Comparison of ENCODE assay signal across 10 cellular contexts in the genomic region with DNA sequence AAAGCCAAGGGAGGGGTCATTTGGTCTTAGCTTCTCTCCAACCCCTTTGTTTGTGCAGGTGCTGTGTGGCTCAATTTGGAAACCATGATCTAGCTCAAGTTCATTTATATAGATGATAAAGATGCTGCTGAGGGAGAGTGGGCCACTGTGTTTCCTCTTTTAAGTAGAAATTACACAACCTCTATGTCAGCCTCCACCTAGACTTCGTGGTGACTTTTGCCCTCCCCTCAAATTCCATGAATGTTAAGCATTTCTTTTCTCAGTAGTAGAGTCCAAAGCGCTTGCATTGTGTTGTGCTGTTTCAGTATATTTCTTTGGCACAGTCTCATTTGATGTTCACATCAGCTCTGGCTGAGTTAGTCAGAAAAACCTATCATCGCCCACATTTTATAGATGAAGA.
DNase-seq lines count a peak whose midpoint lies in the region; ATAC-seq lines count a peak whose summit lies in the region.
"Had no signal": no experiment of that assay in that cellular context is flagged by ENCODE, and none has a peak within 500 bp of the region (broad histone marks: within the 10 kb centered on the region; RNA-seq: fewer than 3 reads in every experiment).

No MANE protein-coding gene starts in this region.

- CTCF ChIA-PET in activated CD8-positive, alpha-beta memory T cell treated with anti-CD3 and anti-CD28 coated beads, Interleukin-2, amount 10 ng/mL, durations not matched to agents 7 days and 5 days (lab: Charles Lee) = no interaction called here

- no peak for ATAC-seq in activated CD8-positive, alpha-beta memory T cell treated with anti-CD3 and anti-CD28 coated beads, Interleukin-2, amount 10 ng/mL, durations not matched to agents 7 days and 5 days
- no peak for ATAC-seq in effector memory CD8-positive, alpha-beta T cell (replicated peaks)
- ATAC-seq in HG03571 (IDR thresholded peaks at IDR 0.05; ENCODE audit: unreplicated experiment) = no peak
- ATAC-seq: esophagus mucosa had no signal

- peaks cover 28% of the 10 kb centered on the region for H3K36me3 Mint-ChIP-seq in activated CD8-positive, alpha-beta memory T cell treated with anti-CD3 and anti-CD28 coated beads, Interleukin-2, amount 10 ng/mL, durations not matched to agents 7 days and 5 days
- H3K36me3 Mint-ChIP-seq in effector memory CD8-positive, alpha-beta T cell (ENCODE audit: insufficient read depth) = peaks cover 16% of the 10 kb centered on the region

- H3K9me3 Mint-ChIP-seq in activated CD8-positive, alpha-beta memory T cell treated with anti-CD3 and anti-CD28 coated beads, Interleukin-2, amount 10 ng/mL, durations not matched to agents 7 days and 5 days (ENCODE audit: low read depth) = no peaks in the 10 kb centered on the region
- H3K9me3 Mint-ChIP-seq in effector memory CD8-positive, alpha-beta T cell = no peaks in the 10 kb centered on the region
- H3K9me3 Mint-ChIP-seq: neural crest cell had no signal

- peaks cover 42% of the 10 kb centered on the region for H3K4me1 Mint-ChIP-seq in activated CD8-positive, alpha-beta memory T cell treated with anti-CD3 and anti-CD28 coated beads, Interleukin-2, amount 10 ng/mL, durations not matched to agents 7 days and 5 days
- H3K4me1 Mint-ChIP-seq in effector memory CD8-positive, alpha-beta T cell (ENCODE audit: low read depth in 2 of 2) = peaks cover 27 to 29% of the 10 kb centered on the region in 2 donors
- H3K4me1 Mint-ChIP-seq: neural crest cell had no signal

- DNase-seq in activated CD8-positive, alpha-beta memory T cell treated with anti-CD3 and anti-CD28 coated beads, Interleukin-2, amount 10 ng/mL, durations not matched to agents 7 days and 5 days = no peak
- DNase-seq in activated CD8-positive, alpha-beta memory T cell treated with anti-CD3 and anti-CD28 coated beads, Interleukin-2, amount 50 U/mL, for 4 hours = no peak
- DNase-seq in NCI-H69 (lab: John Stamatoyannopoulos, UW) (peak; percentile 89), smooth muscle cell of the brain vasculature (ENCODE audit: low read depth, low spot score) (peak; percentile 52), AG08395 (ENCODE audit: low spot score) (no peak), HK-2 (ENCODE audit: unreplicated experiment) (no peak)
- DNase-seq in effector memory CD8-positive, alpha-beta T cell = no peak

- H3K4me3 Mint-ChIP-seq in activated CD8-positive, alpha-beta memory T cell treated with anti-CD3 and anti-CD28 coated beads, Interleukin-2, amount 10 ng/mL, durations not matched to agents 7 days and 5 days = no peak overlapping the region
- no peak overlapping the region for H3K4me3 Mint-ChIP-seq in effector memory CD8-positive, alpha-beta T cell
- H3K4me3 Mint-ChIP-seq: neural crest cell had no signal

- H3K27ac Mint-ChIP-seq in activated CD8-positive, alpha-beta memory T cell treated with anti-CD3 and anti-CD28 coated beads, Interleukin-2, amount 10 ng/mL, durations not matched to agents 7 days and 5 days = peak overlapping the region; percentile 12
- H3K27ac Mint-ChIP-seq in effector memory CD8-positive, alpha-beta T cell = peak overlapping the region; percentile 98 to 99

- H3K27me3 Mint-ChIP-seq in activated CD8-positive, alpha-beta memory T cell treated with anti-CD3 and anti-CD28 coated beads, Interleukin-2, amount 10 ng/mL, durations not matched to agents 7 days and 5 days = no peaks in the 10 kb centered on the region
- no peaks in the 10 kb centered on the region for H3K27me3 Mint-ChIP-seq in effector memory CD8-positive, alpha-beta T cell

Comparison
In these comparisons a context has a peak if more than half of its experiments do, and no peak if none do; other contexts are left out.
1. DNase-seq: peak in NCI-H69 (single experiment) and smooth muscle cell of the brain vasculature (single experiment); none in activated CD8-positive, alpha-beta memory T cell treated with anti-CD3 and anti-CD28 coated beads, Interleukin-2, amount 10 ng/mL, durations not matched to agents 7 days and 5 days (single experiment), activated CD8-positive, alpha-beta memory T cell treated with anti-CD3 and anti-CD28 coated beads, Interleukin-2, amount 50 U/mL, for 4 hours (single experiment), effector memory CD8-positive, alpha-beta T cell (0 of 3), AG08395 (single experiment) and HK-2 (single experiment).